8 cellular contexts compared by ENCODE assay signal in the genomic region with DNA sequence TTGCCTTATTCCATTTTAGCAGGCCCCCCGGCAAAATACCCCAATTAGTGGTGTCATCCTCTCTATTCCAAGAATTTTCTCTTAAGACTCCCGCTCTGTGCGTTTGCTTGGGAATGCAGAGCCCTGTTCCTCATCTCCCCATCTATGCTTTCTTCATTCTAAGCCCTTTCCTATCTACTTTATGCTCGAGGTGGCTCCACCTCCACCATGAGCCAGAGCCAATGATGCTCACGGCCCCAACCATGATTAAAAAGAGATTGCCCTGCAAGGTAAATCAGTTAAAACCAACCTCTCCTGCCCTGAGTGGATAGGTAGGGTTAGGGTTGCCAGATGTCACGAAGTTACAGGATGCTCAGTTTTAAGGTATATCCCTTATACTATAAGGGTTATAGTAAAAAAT. TPM values are rescaled to one million over a fixed set of nuclear protein-coding genes. Genes with fewer than 3 reads are reported as not detected.
DNase-seq lines count a peak whose midpoint lies in the region; ATAC-seq, FAIRE-seq and TF ChIP-seq lines count a peak whose summit lies in the region.

No MANE protein-coding gene starts in this region.

- no peak for DNase-seq in cardiac muscle cell (ENCODE audit: low read depth in 1 of 2, low spot score in 1 of 2)
- DNase-seq in cardiac septum (ENCODE audit: low spot score) = no peak
- no peak for DNase-seq in activated T-helper 2 cell treated with anti-CD3 and anti-CD28 coated beads, Interferon-gamma antibody, Interleukin-2, Interleukin-4, amounts not matched to agents 10 μg/mL and 5 μg/mL and 100 μg/mL, durations not matched to agents 14 hours and 24 hours and 36 hours (ENCODE audit: low spot score)
- DNase-seq in lower lobe of right lung = no peak
- DNase-seq in transverse colon = no peak
- no peak for DNase-seq in GM12892 (ENCODE audit: insufficient read length)
- DNase-seq in amygdala (lab: John Stamatoyannopoulos, UW) = no peak

- H3K4me3 ChIP-seq in cardiac muscle cell = no peak overlapping the region
- H3K4me3 ChIP-seq in lower lobe of right lung = peak overlapping the region; percentile 97
- peak overlapping the region in 3 of 4 donors; percentile 54 to 86 (median 85) for H3K4me3 ChIP-seq in transverse colon

- H3K27ac Mint-ChIP-seq in activated T-helper 2 cell treated with anti-CD3 and anti-CD28 coated beads, Interferon-gamma antibody, Interleukin-2, Interleukin-4, amounts not matched to agents 10 μg/mL and 5 μg/mL and 100 μg/mL, durations not matched to agents 14 hours and 24 hours and 36 hours = peak overlapping the region; percentile 96

- ATAC-seq in lower lobe of right lung (no peak), GM21515 (IDR thresholded peaks at IDR 0.05; ENCODE audit: unreplicated experiment) (no peak)

- no peak for TF ChIP-seq CTCF in cardiac muscle cell (IDR thresholded peaks at IDR 0.05; ENCODE audit: low read depth, low read length)
- no peak for TF ChIP-seq CTCF in lower lobe of right lung (IDR thresholded peaks at IDR 0.05)
- no peak for TF ChIP-seq CTCF in transverse colon (IDR thresholded peaks at IDR 0.05)

- intact Hi-C loops in cardiac septum (cut with DNase I) (loop anchor here (10.0 kb wide), 1 partner anchor 139 kb away; the partner anchor contains the start of gene CAMLG), lower lobe of right lung (cut with DNase I) (no loop called here), transverse colon (cut with DNase I; ENCODE audit: low total_unique reads) (no loop called here)
- intact Hi-C loops in activated T-helper 2 cell treated with anti-CD3 and anti-CD28 coated beads, Interferon-gamma antibody, Interleukin-2, Interleukin-4, amounts not matched to agents 10 μg/mL and 5 μg/mL and 100 μg/mL, durations not matched to agents 14 hours and 24 hours and 36 hours (cut with micrococcal nuclease) = no loop called here

- 84 to 87% methylated on average over 2 to 6 of the region's 6 CpGs for WGBS in transverse colon (ENCODE audit: low coverage in 1 of 2), 2 donors

- peak overlapping the region; percentile 95 for H3K4me3 Mint-ChIP-seq in activated T-helper 2 cell treated with anti-CD3 and anti-CD28 coated beads, Interferon-gamma antibody, Interleukin-2, Interleukin-4, amounts not matched to agents 10 μg/mL and 5 μg/mL and 100 μg/mL, durations not matched to agents 14 hours and 24 hours and 36 hours (ENCODE audit: low read depth)

- H3K4me1 ChIP-seq in cardiac muscle cell (ENCODE audit: low read depth) (peaks cover 36% of the 10 kb centered on the region), lower lobe of right lung (peaks cover 21% of the 10 kb centered on the region), transverse colon (peaks cover 7 to 30% (median 14%) of the 10 kb centered on the region in 4 donors)

- no peak for TF ChIP-seq EP300 in transverse colon (IDR thresholded peaks at IDR 0.05; ENCODE audit: low read depth)

- H3K27ac ChIP-seq in cardiac muscle cell = peak overlapping the region; percentile 79
- H3K27ac ChIP-seq in lower lobe of right lung = peak overlapping the region; percentile 98
- H3K27ac ChIP-seq in transverse colon = peak overlapping the region; percentile 83 to 97 (median 96)

- H3K9me3 Mint-ChIP-seq in activated T-helper 2 cell treated with anti-CD3 and anti-CD28 coated beads, Interferon-gamma antibody, Interleukin-2, Interleukin-4, amounts not matched to agents 10 μg/mL and 5 μg/mL and 100 μg/mL, durations not matched to agents 14 hours and 24 hours and 36 hours = no peaks in the 10 kb centered on the region

- H3K27me3 ChIP-seq in cardiac muscle cell (no peaks in the 10 kb centered on the region), lower lobe of right lung (ENCODE audit: low read depth) (no peaks in the 10 kb centered on the region), transverse colon (no peaks in the 10 kb centered on the region)

- no peak for FAIRE-seq in GM12892 (lab: Jason Lieb, UNC)

- H3K36me3 ChIP-seq in cardiac muscle cell = no peaks in the 10 kb centered on the region
- no peaks in the 10 kb centered on the region for H3K36me3 ChIP-seq in lower lobe of right lung
- no peaks in the 10 kb centered on the region for H3K36me3 ChIP-seq in transverse colon

- in situ Hi-C loops in transverse colon (cut with MboI; ENCODE audit: low pct_ligation_motif_present in 1 of 4, low pct_unique_long_range_greater_than_20kb in 1 of 4, low sequenced_read_pairs in 3 of 4) = no loop called here

- no peaks in the 10 kb centered on the region for H3K27me3 Mint-ChIP-seq in activated T-helper 2 cell treated with anti-CD3 and anti-CD28 coated beads, Interferon-gamma antibody, Interleukin-2, Interleukin-4, amounts not matched to agents 10 μg/mL and 5 μg/mL and 100 μg/mL, durations not matched to agents 14 hours and 24 hours and 36 hours (ENCODE audit: low read depth)

- TF ChIP-seq POLR2A in transverse colon (IDR thresholded peaks at IDR 0.05) = no peak
- TF ChIP-seq POLR2A in GM12892 (IDR thresholded peaks at IDR 0.05; ENCODE audit: low read depth, low read length) = no peak

- peaks cover 24% of the 10 kb centered on the region for H3K36me3 Mint-ChIP-seq in activated T-helper 2 cell treated with anti-CD3 and anti-CD28 coated beads, Interferon-gamma antibody, Interleukin-2, Interleukin-4, amounts not matched to agents 10 μg/mL and 5 μg/mL and 100 μg/mL, durations not matched to agents 14 hours and 24 hours and 36 hours (ENCODE audit: low read depth)

- H3K9me3 ChIP-seq in cardiac muscle cell (ENCODE audit: low read depth) (no peaks in the 10 kb centered on the region), lower lobe of right lung (no peaks in the 10 kb centered on the region), transverse colon (no peaks in the 10 kb centered on the region)

- H3K4me1 Mint-ChIP-seq in activated T-helper 2 cell treated with anti-CD3 and anti-CD28 coated beads, Interferon-gamma antibody, Interleukin-2, Interleukin-4, amounts not matched to agents 10 μg/mL and 5 μg/mL and 100 μg/mL, durations not matched to agents 14 hours and 24 hours and 36 hours (ENCODE audit: low read depth) = peaks cover 23% of the 10 kb centered on the region

RNA-seq across cellular contexts. Expression of gene TXNDC15, which starts 0.7 kb away (rescaled TPM):
- total RNA-seq in cardiac muscle cell = 184 and 200 TPM in 2 replicates
- 69.4 and 73.5 TPM in 2 replicates for polyA plus RNA-seq in cardiac muscle cell
- 46.6 TPM for total RNA-seq in cardiac septum
- 53.9 and 56.9 TPM in 2 replicates for total RNA-seq in activated T-helper 2 cell treated with anti-CD3 and anti-CD28 coated beads, Interferon-gamma antibody, Interleukin-2, Interleukin-4, amounts not matched to agents 10 μg/mL and 5 μg/mL and 100 μg/mL, durations not matched to agents 14 hours and 24 hours and 36 hours
- 56.8 TPM for total RNA-seq in lower lobe of right lung
- total RNA-seq in transverse colon = 10 to 100 TPM; 26.3 to 81.9 (median 45.6) TPM
- polyA plus RNA-seq in GM12892 (2012; ENCODE audit: missing spikeins) = 27.1 TPM

RNA-seq across cellular contexts. Expression of gene C5orf24, which starts 27.7 kb away (rescaled TPM):
- total RNA-seq in cardiac muscle cell (57.4 and 57.9 TPM in 2 replicates), cardiac septum (26.6 TPM), lower lobe of right lung (47.9 TPM), transverse colon (10 to 100 TPM; 22.8 to 41.9 (median 34.9) TPM)
- 49.5 and 62.5 TPM in 2 replicates for polyA plus RNA-seq in cardiac muscle cell
- 36.0 and 40.5 TPM in 2 replicates for total RNA-seq in activated T-helper 2 cell treated with anti-CD3 and anti-CD28 coated beads, Interferon-gamma antibody, Interleukin-2, Interleukin-4, amounts not matched to agents 10 μg/mL and 5 μg/mL and 100 μg/mL, durations not matched to agents 14 hours and 24 hours and 36 hours
- polyA plus RNA-seq in GM12892 (2012; ENCODE audit: missing spikeins) = 20.3 TPM

RNA-seq across cellular contexts. Expression of gene PCBD2, which starts 31.4 kb away (rescaled TPM):
- 6.4 and 9.8 TPM in 2 replicates for total RNA-seq in cardiac muscle cell
- polyA plus RNA-seq in cardiac muscle cell = 13.0 and 15.3 TPM in 2 replicates
- 21.2 TPM for total RNA-seq in cardiac septum
- 13.3 and 14.1 TPM in 2 replicates for total RNA-seq in activated T-helper 2 cell treated with anti-CD3 and anti-CD28 coated beads, Interferon-gamma antibody, Interleukin-2, Interleukin-4, amounts not matched to agents 10 μg/mL and 5 μg/mL and 100 μg/mL, durations not matched to agents 14 hours and 24 hours and 36 hours
- 13.1 TPM for total RNA-seq in lower lobe of right lung
- 10 to 100 TPM in 3 of 4 donors, 1 to 10 TPM in 1; 6.4 to 28.9 (median 11.6) TPM for total RNA-seq in transverse colon
- polyA plus RNA-seq in GM12892 (2012; ENCODE audit: missing spikeins) = 4.7 TPM
